Comparison of ENCODE assay signal across 21 cellular contexts in the genomic region with DNA sequence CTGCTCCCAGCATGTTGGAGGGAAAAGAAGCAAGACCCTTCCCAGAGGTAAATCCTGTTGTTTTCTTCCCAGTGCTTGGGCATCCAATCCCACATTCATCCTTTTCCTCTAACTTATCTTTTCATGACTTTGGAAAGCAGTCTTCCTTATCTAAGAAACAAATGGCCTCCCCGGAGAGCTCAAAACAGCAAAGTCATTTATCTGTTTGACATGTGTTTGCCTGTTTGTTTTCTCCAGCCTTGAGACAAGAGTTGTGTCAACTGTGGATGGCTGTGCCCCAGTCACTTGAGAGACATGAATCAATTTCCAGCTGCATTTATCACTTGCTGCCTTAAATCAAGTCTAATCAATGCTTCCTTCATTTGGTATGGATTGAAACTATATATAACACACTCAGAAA.
A peak's percentile ranks its signal among the peaks of the same experiment; 100 is the strongest.
DNase-seq lines count a peak whose midpoint lies in the region; ATAC-seq, FAIRE-seq and TF ChIP-seq lines count a peak whose summit lies in the region.
"Had no signal": no experiment of that assay in that cellular context is flagged by ENCODE, and none has a peak within 500 bp of the region (broad histone marks: within the 10 kb centered on the region; RNA-seq: fewer than 3 reads in every experiment).

No MANE protein-coding gene starts in this region.

- no peaks in the 10 kb centered on the region for H3K79me2 ChIP-seq in K562 (ENCODE audit: control insufficient read depth, insufficient read depth, low read length)

- no peak overlapping the region for H3K9ac ChIP-seq in K562 (ENCODE audit: insufficient read depth in 1 of 2, low read depth in 2 of 2, low read length in 2 of 2)

- FAIRE-seq in K562 (lab: Jason Lieb, UNC), result peak; percentile 96
- FAIRE-seq: GM12891 had no signal

- ATAC-seq in K562 (peak; percentile 90), GM21381 (IDR thresholded peaks at IDR 0.05; ENCODE audit: unreplicated experiment) (no peak)

- H3K9me1 ChIP-seq in K562 (ENCODE audit: control insufficient read depth, insufficient read depth, low read length), result no peaks in the 10 kb centered on the region

- H3K27me3 ChIP-seq in K562 (ENCODE audit: control insufficient read depth in 2 of 2, insufficient read depth in 2 of 2, low read length in 2 of 2), result no peaks in the 10 kb centered on the region
- H3K27me3 ChIP-seq: MG63 had no signal

- no peak overlapping the region for H3K4me3 Mint-ChIP-seq in progenitor cell of endocrine pancreas (ENCODE audit: low read depth)
- H3K4me3 Mint-ChIP-seq: B cell; CD4-positive, alpha-beta T cell had no signal

- H4K20me1 ChIP-seq in K562 (replicated peaks; ENCODE audit: control insufficient read depth, insufficient read depth, low read length), result no peaks in the 10 kb centered on the region; the same call in 1 of the 2 replicates

- no peak overlapping the region for H2AFZ ChIP-seq in K562 (ENCODE audit: low read depth, low read length)

- WGBS in K562 (ENCODE audit: insufficient coverage, low coverage, missing lambda C conversion rate), result no CpG with 5 or more reads among the region's 1 CpG

- DNase-seq in NCI-H2171 treated with DMSO at 0.1 percent for 48 hours (lab: John Stamatoyannopoulos, UW), result peak; percentile 13
- no peak for DNase-seq in NCI-H2171 (lab: John Stamatoyannopoulos, UW)
- DNase-seq in OCI-M1 (lab: John Stamatoyannopoulos, UW), result peak; percentile 59
- peak in 3 of 4 experiments; percentile 16 to 75 (median 62) for DNase-seq in K562 (ENCODE audit: extremely low read depth in 1 of 4, low spot score in 3 of 4)
- DNase-seq in progenitor cell of endocrine pancreas (ENCODE audit: low spot score, unreplicated experiment), result no peak
- DNase-seq in stimulated activated CD4-positive, alpha-beta T cell treated with anti-CD3 and anti-CD28 coated beads, Interleukin-2, amount 100 ng/mL, for 48 hours, result no peak
- no peak for DNase-seq in COLO829 (ENCODE audit: low spot score)
- DNase-seq: CD4-positive, alpha-beta T cell; DMS153; GOT3; IMR-90; Karpas-422; MG63; NCI-H1092; NCI-H1436 treated with DMSO at 0.1 percent for 48 hours; NCI-H2081 treated with DMSO at 0.1 percent for 48 hours; Right ventricle myocardium superior; SW 1271 had no signal

- no peaks in the 10 kb centered on the region for H3K9me3 Mint-ChIP-seq in progenitor cell of endocrine pancreas (ENCODE audit: low read depth)
- H3K9me3 Mint-ChIP-seq: CD4-positive, alpha-beta T cell had no signal

- POLR2A ChIA-PET in K562 (lab: Yijun Ruan, JAX), result interaction anchor here (1.0 kb wide), 3 partner anchors 9 to 21 kb away, joined by 3 to 4 read pairs (median 4); no protein-coding TSS in a partner anchor

- intact Hi-C loops in K562 (cut with micrococcal nuclease), result no loop called here

- H3K27ac Mint-ChIP-seq in progenitor cell of endocrine pancreas, result peak overlapping the region; percentile 31
- H3K27ac Mint-ChIP-seq: B cell; CD4-positive, alpha-beta T cell had no signal

- no peak for TF ChIP-seq POLR2A in K562 (conservative IDR thresholded peaks at IDR 0.05)

- no peaks in the 10 kb centered on the region for H3K36me3 Mint-ChIP-seq in progenitor cell of endocrine pancreas (ENCODE audit: insufficient read depth)

- H3K4me1 Mint-ChIP-seq in progenitor cell of endocrine pancreas (ENCODE audit: low read depth), result peaks cover 51% of the 10 kb centered on the region

- in situ Hi-C loops in K562 (cut with MboI), result no loop called here

- H3K4me1 ChIP-seq in K562 (replicated peaks in 1 of 2; ENCODE audit: control insufficient read depth in 2 of 2, insufficient read depth in 2 of 2, low read length in 2 of 2), result peaks cover 17 to 35% of the 10 kb centered on the region in 2 experiments; a peak in 4 of 5 replicates

- no peaks in the 10 kb centered on the region for H3K36me3 ChIP-seq in K562 (ENCODE audit: control insufficient read depth, insufficient read depth, low read length)
- H3K36me3 ChIP-seq: MG63 had no signal

- no peak for TF ChIP-seq RAD21 in K562 (CRISPR knock-in tag; conservative IDR thresholded peaks at IDR 0.05 in 1 of 2, IDR thresholded peaks at IDR 0.05 in 1 of 2)

- peak; percentile 96 for TF ChIP-seq EP300 in K562 (IDR thresholded peaks at IDR 0.05; ENCODE audit: low read length)

- H3K4me3 ChIP-seq in K562, result no peak overlapping the region
- H3K4me3 ChIP-seq: MG63 had no signal

- CTCF ChIA-PET in K562 (lab: Yijun Ruan, JAX; ENCODE audit: low intra/inter-chr PET ratio), result no interaction called here

- TF ChIP-seq CTCF in K562 (IDR thresholded peaks at IDR 0.05 in 2 of 3, conservative IDR thresholded peaks at IDR 0.05 in 1 of 3; ENCODE audit: insufficient read depth in 2 of 3, low read depth in 1 of 3, low read length in 3 of 3) (no peak), progenitor cell of endocrine pancreas (IDR thresholded peaks at IDR 0.05; ENCODE audit: unreplicated experiment) (no peak)

- no peak overlapping the region for H3K4me2 ChIP-seq in K562 (ENCODE audit: insufficient read depth, low read length)

- no peaks in the 10 kb centered on the region for H3K9me3 ChIP-seq in K562 (replicated peaks; ENCODE audit: control insufficient read depth, insufficient read depth, low read depth, low read length)
- H3K9me3 ChIP-seq: MG63 had no signal

- H3K27ac ChIP-seq in K562 (ENCODE audit: extremely low read depth, low read depth, low read length), result peak overlapping the region; percentile 40; the same call in 2 of the 3 replicates

- no TSS peak for BruUV-seq in K562 (replicated peaks; lab: Mats Ljungman, UMichigan)

- peaks cover 3% of the 10 kb centered on the region for H3K27me3 Mint-ChIP-seq in progenitor cell of endocrine pancreas
- H3K27me3 Mint-ChIP-seq: CD4-positive, alpha-beta T cell had no signal

TF ChIP-seq in K562, 482 proteins besides CTCF, POLR2A, EP300 and RAD21 (continues in another document):
- TF ChIP-seq, protein P1, sequence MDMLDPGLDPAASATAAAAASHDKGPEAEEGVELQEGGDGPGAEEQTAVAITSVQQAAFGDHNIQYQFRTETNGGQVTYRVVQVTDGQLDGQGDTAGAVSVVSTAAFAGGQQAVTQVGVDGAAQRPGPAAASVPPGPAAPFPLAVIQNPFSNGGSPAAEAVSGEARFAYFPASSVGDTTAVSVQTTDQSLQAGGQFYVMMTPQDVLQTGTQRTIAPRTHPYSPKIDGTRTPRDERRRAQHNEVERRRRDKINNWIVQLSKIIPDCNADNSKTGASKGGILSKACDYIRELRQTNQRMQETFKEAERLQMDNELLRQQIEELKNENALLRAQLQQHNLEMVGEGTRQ (CRISPR knock-in tag; IDR thresholded peaks at IDR 0.05), result no peak
- peak; percentile 89 for TF ChIP-seq SMARCC2 (IDR thresholded peaks at IDR 0.05; ENCODE audit: low read depth)
- TF ChIP-seq ELF1 (tag; IDR thresholded peaks at IDR 0.05), result 0 out of 2 replicates have a peak, but pooled peaks have one; percentile 21
- no peak for TF ChIP-seq ETV5 (CRISPR knock-in tag; IDR thresholded peaks at IDR 0.05; ENCODE audit: low read depth)
- TF ChIP-seq, protein P2, sequence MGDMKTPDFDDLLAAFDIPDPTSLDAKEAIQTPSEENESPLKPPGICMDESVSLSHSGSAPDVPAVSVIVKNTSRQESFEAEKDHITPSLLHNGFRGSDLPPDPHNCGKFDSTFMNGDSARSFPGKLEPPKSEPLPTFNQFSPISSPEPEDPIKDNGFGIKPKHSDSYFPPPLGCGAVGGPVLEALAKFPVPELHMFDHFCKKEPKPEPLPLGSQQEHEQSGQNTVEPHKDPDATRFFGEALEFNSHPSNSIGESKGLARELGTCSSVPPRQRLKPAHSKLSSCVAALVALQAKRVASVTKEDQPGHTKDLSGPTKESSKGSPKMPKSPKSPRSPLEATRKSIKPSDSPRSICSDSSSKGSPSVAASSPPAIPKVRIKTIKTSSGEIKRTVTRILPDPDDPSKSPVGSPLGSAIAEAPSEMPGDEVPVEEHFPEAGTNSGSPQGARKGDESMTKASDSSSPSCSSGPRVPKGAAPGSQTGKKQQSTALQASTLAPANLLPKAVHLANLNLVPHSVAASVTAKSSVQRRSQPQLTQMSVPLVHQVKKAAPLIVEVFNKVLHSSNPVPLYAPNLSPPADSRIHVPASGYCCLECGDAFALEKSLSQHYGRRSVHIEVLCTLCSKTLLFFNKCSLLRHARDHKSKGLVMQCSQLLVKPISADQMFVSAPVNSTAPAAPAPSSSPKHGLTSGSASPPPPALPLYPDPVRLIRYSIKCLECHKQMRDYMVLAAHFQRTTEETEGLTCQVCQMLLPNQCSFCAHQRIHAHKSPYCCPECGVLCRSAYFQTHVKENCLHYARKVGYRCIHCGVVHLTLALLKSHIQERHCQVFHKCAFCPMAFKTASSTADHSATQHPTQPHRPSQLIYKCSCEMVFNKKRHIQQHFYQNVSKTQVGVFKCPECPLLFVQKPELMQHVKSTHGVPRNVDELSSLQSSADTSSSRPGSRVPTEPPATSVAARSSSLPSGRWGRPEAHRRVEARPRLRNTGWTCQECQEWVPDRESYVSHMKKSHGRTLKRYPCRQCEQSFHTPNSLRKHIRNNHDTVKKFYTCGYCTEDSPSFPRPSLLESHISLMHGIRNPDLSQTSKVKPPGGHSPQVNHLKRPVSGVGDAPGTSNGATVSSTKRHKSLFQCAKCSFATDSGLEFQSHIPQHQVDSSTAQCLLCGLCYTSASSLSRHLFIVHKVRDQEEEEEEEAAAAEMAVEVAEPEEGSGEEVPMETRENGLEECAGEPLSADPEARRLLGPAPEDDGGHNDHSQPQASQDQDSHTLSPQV (IDR thresholded peaks at IDR 0.05), result peak; percentile 54
- peak; percentile 87 for TF ChIP-seq POLR2AphosphoS5 (IDR thresholded peaks at IDR 0.05; ENCODE audit: control insufficient read depth, insufficient read depth, low read depth, low read length)
- no peak for TF ChIP-seq KDM2B (CRISPR knock-in tag; IDR thresholded peaks at IDR 0.05)
- TF ChIP-seq IRF9 (tag; IDR thresholded peaks at IDR 0.05), result no peak
- TF ChIP-seq ETV1 (tag; conservative IDR thresholded peaks at IDR 0.05; ENCODE audit: low read depth), result peak; percentile 38; the same call in 1 of the 2 replicates

Comparison
In these comparisons a context has a peak if more than half of its experiments do, and no peak if none do; other contexts are left out.
1. DNase-seq: peak in NCI-H2171 treated with DMSO at 0.1 percent for 48 hours (single experiment), OCI-M1 (single experiment) and K562 (3 of 4); none in NCI-H2171 (single experiment), progenitor cell of endocrine pancreas (single experiment), stimulated activated CD4-positive, alpha-beta T cell treated with anti-CD3 and anti-CD28 coated beads, Interleukin-2, amount 100 ng/mL, for 48 hours (0 of 2) and COLO829 (single experiment).